8 cellular contexts compared by ENCODE assay signal in genomic region chr17:80147035-80147939, GRCh38. TPM values are rescaled to one million over a fixed set of nuclear protein-coding genes. Genes with fewer than 3 reads are reported as not detected.
DNase-seq lines count a peak whose midpoint lies in the region; ATAC-seq and TF ChIP-seq lines count a peak whose summit lies in the region.

Gene EIF4A3, minus strand, starts transcription at chr17:80147128. Its CDS starts 167 bp downstream, at chr17:80146961.

- in situ Hi-C loops in Panc1 (cut with HindIII; ENCODE audit: low pct_unique_long_range_greater_than_20kb, low sequenced_read_pairs): no loop called here

- no peak for TF ChIP-seq CTCF in Panc1 (IDR thresholded peaks at IDR 0.05)

- peak within 1 kb of the TSS; percentile 92 for H3K4me3 Mint-ChIP-seq in activated T-cell treated with anti-CD3 and anti-CD28 coated beads, Interleukin-2, amount 50 U/mL, for 4 hours

- H3K27me3 Mint-ChIP-seq in activated T-cell treated with anti-CD3 and anti-CD28 coated beads, Interleukin-2, amount 50 U/mL, for 4 hours (ENCODE audit: low read depth): no peaks in the 10 kb centered on the region

- peak; percentile 97 for TF ChIP-seq POLR2A in erythroblast (IDR thresholded peaks at IDR 0.05; ENCODE audit: low read length)

- no peaks in the 10 kb centered on the region for H3K9me3 Mint-ChIP-seq in activated T-cell treated with anti-CD3 and anti-CD28 coated beads, Interleukin-2, amount 50 U/mL, for 4 hours

- H3K36me3 ChIP-seq in Panc1 (ENCODE audit: control insufficient read depth, insufficient read depth, low read length): peaks cover 18% of the 10 kb centered on the region
- peaks cover 11 to 12% of the 10 kb centered on the region in 2 donors for H3K36me3 ChIP-seq in mucosa of rectum (ENCODE audit: control insufficient read depth in 2 of 2, insufficient read depth in 2 of 2, low read length in 2 of 2)

- POLR2A ChIA-PET in Panc1 (lab: Charles Lee): no interaction called here

- DNase-seq in DMS153 treated with DMSO at 0.1 percent for 48 hours (lab: John Stamatoyannopoulos, UW; ENCODE audit: unreplicated experiment): peak; percentile 97
- DNase-seq in KG1 (lab: John Stamatoyannopoulos, UW): peak; percentile 96
- peak; percentile 93 for DNase-seq in Panc1 (ENCODE audit: low read depth, low spot score)
- peak; percentile 94 for DNase-seq in activated T-cell treated with anti-CD3 and anti-CD28 coated beads, Interleukin-2, amount 50 U/mL, for 4 hours
- DNase-seq in erythroblast (lab: John Stamatoyannopoulos, UW): peak; percentile 99
- DNase-seq in stimulated activated CD8-positive, alpha-beta memory T cell treated with anti-CD3 and anti-CD28 coated beads, Interleukin-4, amount 100 ng/mL, for 48 hours: peak; percentile 98

- H3K9ac ChIP-seq in mucosa of rectum (ENCODE audit: low read depth in 1 of 2, low read length in 2 of 2): peak within 1 kb of the TSS; percentile 88 to 89

- intact Hi-C loops in Panc1 (cut with micrococcal nuclease; ENCODE audit: unreplicated experiment): no loop called here

- H3K4me1 ChIP-seq in Panc1 (ENCODE audit: control insufficient read depth, insufficient read depth, low read length) (peaks cover 12% of the 10 kb centered on the region), mucosa of rectum (ENCODE audit: control insufficient read depth in 2 of 2, insufficient read depth in 2 of 2, low read length in 2 of 2) (peaks cover 14 to 18% of the 10 kb centered on the region in 2 donors)

- H3K27ac ChIP-seq in Panc1 (ENCODE audit: low read length) (peak within 1 kb of the TSS; percentile 86), mucosa of rectum (ENCODE audit: low read depth in 2 of 2, low read length in 2 of 2) (peak within 1 kb of the TSS; percentile 86 to 89)

- ATAC-seq in GM21717 (IDR thresholded peaks at IDR 0.05; ENCODE audit: unreplicated experiment) (peak; percentile 75), Panc1 (peak; percentile 95)
- ATAC-seq in activated T-cell treated with anti-CD3 and anti-CD28 coated beads, Interleukin-2, amount 50 U/mL, for 4 hours: peak; percentile 93

- H3K27me3 ChIP-seq in Panc1 (ENCODE audit: control insufficient read depth, insufficient read depth, low read length): no peaks in the 10 kb centered on the region
- H3K27me3 ChIP-seq in mucosa of rectum (ENCODE audit: control insufficient read depth in 2 of 2, insufficient read depth in 2 of 2, low read length in 2 of 2): no peaks in the 10 kb centered on the region

- BruUV-seq in Panc1 (replicated peaks; lab: Mats Ljungman, UMichigan): TSS peak; percentile 95

- CTCF ChIA-PET in Panc1 (lab: Charles Lee): no interaction called here

- peaks cover 32% of the 10 kb centered on the region for H3K4me1 Mint-ChIP-seq in activated T-cell treated with anti-CD3 and anti-CD28 coated beads, Interleukin-2, amount 50 U/mL, for 4 hours (ENCODE audit: low read depth)

- H3K4me3 ChIP-seq in Panc1 (ENCODE audit: low read depth in 2 of 2, low read length in 2 of 2) (peak within 1 kb of the TSS; percentile 58 to 98), mucosa of rectum (ENCODE audit: low read length in 2 of 2) (peak within 1 kb of the TSS; percentile 88 to 91)

- H3K9me3 ChIP-seq in Panc1 (ENCODE audit: control insufficient read depth, insufficient read depth, low read depth, low read length) (no peaks in the 10 kb centered on the region), mucosa of rectum (ENCODE audit: control insufficient read depth in 2 of 2, low read length in 2 of 2) (no peaks in the 10 kb centered on the region)

- peaks cover 11% of the 10 kb centered on the region for H3K36me3 Mint-ChIP-seq in activated T-cell treated with anti-CD3 and anti-CD28 coated beads, Interleukin-2, amount 50 U/mL, for 4 hours (ENCODE audit: insufficient read depth)

RNA-seq across cellular contexts. Expression of gene EIF4A3, which starts in this region (rescaled TPM):
- total RNA-seq in Panc1 (2021; ENCODE audit: unreplicated experiment): 169 TPM
- polyA plus RNA-seq in Panc1 (2012; ENCODE audit: insufficient read length): 257 TPM
- 100 to 1,000 TPM; 228 to 251 (median 230) TPM for total RNA-seq in activated T-cell treated with anti-CD3 and anti-CD28 coated beads, Interleukin-2, amount 50 U/mL, for 4 hours

Comparison
In these comparisons a context has a peak if more than half of its experiments do, and no peak if none do; other contexts are left out.
1. Peak in every context shown above with its lines: DNase-seq, ATAC-seq, H3K4me3 ChIP-seq and H3K27ac ChIP-seq.